ENCODE assay signal across 8 cellular contexts in genomic region chr5:181160144-181160754, GRCh38. TPM values are rescaled to one million over a fixed set of nuclear protein-coding genes. Genes with fewer than 3 reads are reported as not detected.
A peak's percentile ranks its signal among the peaks of the same experiment; 100 is the strongest.
DNase-seq lines count a peak whose midpoint lies in the region; ATAC-seq and TF ChIP-seq lines count a peak whose summit lies in the region.

No MANE protein-coding gene starts in this region.

- H3K79me2 ChIP-seq in MM.1S (ENCODE audit: low read length): no peaks in the 10 kb centered on the region

- H3K9me3 ChIP-seq in MM.1S (replicated peaks; ENCODE audit: insufficient read depth, low read length): no peaks in the 10 kb centered on the region

- peak overlapping the region; percentile 63 for H3K4me3 ChIP-seq in MM.1S (ENCODE audit: low read length)

- TF ChIP-seq CTCF in CD14-positive monocyte (IDR thresholded peaks at IDR 0.05) (no peak), MM.1S (IDR thresholded peaks at IDR 0.05; ENCODE audit: low read length) (no peak)

- H3K9me2 ChIP-seq in MM.1S (replicated peaks; ENCODE audit: insufficient read depth, low read length): no peaks in the 10 kb centered on the region

- H3K4me2 ChIP-seq in MM.1S (ENCODE audit: low read depth, low read length): peak overlapping the region; percentile 80

- CTCF ChIA-PET in activated CD4-positive, alpha-beta memory T cell treated with anti-CD3 and anti-CD28 coated beads, Interleukin-2, amount 10 ng/mL, durations not matched to agents 7 days and 5 days (lab: Charles Lee): interaction anchor here (1.0 to 1.4 kb wide), 3 partner anchors 13 to 377 kb away, joined by 3 to 4 read pairs (median 3); no protein-coding TSS in a partner anchor

- H2AFZ ChIP-seq in MM.1S (ENCODE audit: low read length): peak overlapping the region; percentile 94

- H3K9ac ChIP-seq in MM.1S (ENCODE audit: low read length): peak overlapping the region; percentile 71

- POLR2A ChIA-PET in activated CD4-positive, alpha-beta memory T cell treated with anti-CD3 and anti-CD28 coated beads, Interleukin-2, amount 10 ng/mL, durations not matched to agents 7 days and 5 days (lab: Charles Lee): interaction anchor here (0.8 to 1.2 kb wide), 2 partner anchors 13 to 101 kb away, joined by 3 read pairs; no protein-coding TSS in a partner anchor

- H3K4me1 ChIP-seq in MM.1S (ENCODE audit: low read length): peaks cover 16% of the 10 kb centered on the region

- peaks cover 23 to 32% (median 30%) of the 10 kb centered on the region in 3 donors for H3K27me3 Mint-ChIP-seq in CD14-positive monocyte (ENCODE audit: low read depth in 3 of 3)
- peaks cover 19% of the 10 kb centered on the region for H3K27me3 Mint-ChIP-seq in activated CD4-positive, alpha-beta memory T cell treated with anti-CD3 and anti-CD28 coated beads, Interleukin-2, amount 10 ng/mL, durations not matched to agents 7 days and 5 days
- H3K27me3 Mint-ChIP-seq in naive B cell: peaks cover 11 to 40% (median 31%) of the 10 kb centered on the region in 3 donors
- H3K27me3 Mint-ChIP-seq in stimulated activated memory B cell treated with anti-CD40 and anti-IgM and Interleukin-4, amounts not matched to agents 10 μg/mL and 1 μg/mL and 100 μg/mL, for 72 hours: peaks cover 47% of the 10 kb centered on the region

- H3K36me3 ChIP-seq in MM.1S (replicated peaks; ENCODE audit: insufficient read depth, low read length): no peaks in the 10 kb centered on the region

- peaks cover 0 to 2% of the 10 kb centered on the region in 2 donors for H3K36me3 Mint-ChIP-seq in CD14-positive monocyte
- H3K36me3 Mint-ChIP-seq in activated CD4-positive, alpha-beta memory T cell treated with anti-CD3 and anti-CD28 coated beads, Interleukin-2, amount 10 ng/mL, durations not matched to agents 7 days and 5 days (ENCODE audit: low read depth): peaks cover 2% of the 10 kb centered on the region
- peaks cover 0 to under 1% of the 10 kb centered on the region in 2 donors for H3K36me3 Mint-ChIP-seq in naive B cell
- H3K36me3 Mint-ChIP-seq in stimulated activated memory B cell treated with anti-CD40 and anti-IgM and Interleukin-4, amounts not matched to agents 10 μg/mL and 1 μg/mL and 100 μg/mL, for 72 hours: no peaks in the 10 kb centered on the region

- ATAC-seq in GM21390 (IDR thresholded peaks at IDR 0.05; ENCODE audit: unreplicated experiment) (peak; percentile 41), naive B cell (ENCODE audit: low read depth in 2 of 2) (peak; percentile 85 to 90), HG03097 (IDR thresholded peaks at IDR 0.05; ENCODE audit: low FRiP score, unreplicated experiment) (no peak)
- peak; percentile 83 for ATAC-seq in stimulated activated memory B cell treated with anti-CD40 and anti-IgM and Interleukin-4, amounts not matched to agents 10 μg/mL and 1 μg/mL and 100 μg/mL, for 72 hours

- H3K9me3 Mint-ChIP-seq in CD14-positive monocyte (peaks cover 0 to 16% (median 8%) of the 10 kb centered on the region in 7 donors), naive B cell (peaks cover 0 to 7% (median 1%) of the 10 kb centered on the region in 7 donors)
- no peaks in the 10 kb centered on the region for H3K9me3 Mint-ChIP-seq in activated CD4-positive, alpha-beta memory T cell treated with anti-CD3 and anti-CD28 coated beads, Interleukin-2, amount 10 ng/mL, durations not matched to agents 7 days and 5 days
- peaks cover 4% of the 10 kb centered on the region for H3K9me3 Mint-ChIP-seq in stimulated activated memory B cell treated with anti-CD40 and anti-IgM and Interleukin-4, amounts not matched to agents 10 μg/mL and 1 μg/mL and 100 μg/mL, for 72 hours

- DNase-seq in CD14-positive monocyte (ENCODE audit: low spot score) (peak; percentile 72), MM.1S (peak; percentile 66), naive B cell (peak; percentile 54)
- peak; percentile 79 for DNase-seq in activated CD4-positive, alpha-beta memory T cell treated with anti-CD3 and anti-CD28 coated beads, Interleukin-2, amount 10 ng/mL, durations not matched to agents 7 days and 5 days
- peak; percentile 76 for DNase-seq in effector CD4-positive, alpha-beta T cell

- H3F3A ChIP-seq in MM.1S (ENCODE audit: insufficient read depth, low read length): peaks cover 5% of the 10 kb centered on the region

- peaks cover 21% of the 10 kb centered on the region for H3K4me1 Mint-ChIP-seq in CD14-positive monocyte
- peaks cover 46% of the 10 kb centered on the region for H3K4me1 Mint-ChIP-seq in activated CD4-positive, alpha-beta memory T cell treated with anti-CD3 and anti-CD28 coated beads, Interleukin-2, amount 10 ng/mL, durations not matched to agents 7 days and 5 days
- H3K4me1 Mint-ChIP-seq in naive B cell: peaks cover 13 to 35% (median 20%) of the 10 kb centered on the region in 3 donors
- peaks cover 22% of the 10 kb centered on the region for H3K4me1 Mint-ChIP-seq in stimulated activated memory B cell treated with anti-CD40 and anti-IgM and Interleukin-4, amounts not matched to agents 10 μg/mL and 1 μg/mL and 100 μg/mL, for 72 hours

- H3K27ac Mint-ChIP-seq in CD14-positive monocyte (peak overlapping the region; percentile 37 to 89 (median 85)), naive B cell (peak overlapping the region in 5 of 6 donors; percentile 88 to 94 (median 91))
- H3K27ac Mint-ChIP-seq in activated CD4-positive, alpha-beta memory T cell treated with anti-CD3 and anti-CD28 coated beads, Interleukin-2, amount 10 ng/mL, durations not matched to agents 7 days and 5 days: peak overlapping the region; percentile 79
- H3K27ac Mint-ChIP-seq in stimulated activated memory B cell treated with anti-CD40 and anti-IgM and Interleukin-4, amounts not matched to agents 10 μg/mL and 1 μg/mL and 100 μg/mL, for 72 hours: peak overlapping the region; percentile 78

- intact Hi-C loops in CD14-positive monocyte (cut with micrococcal nuclease): no loop called here

- no peaks in the 10 kb centered on the region for H4K20me1 ChIP-seq in MM.1S (ENCODE audit: insufficient read depth, low read length)

- peak overlapping the region; percentile 81 for H3K27ac ChIP-seq in MM.1S (ENCODE audit: low read length)

- peaks cover 5% of the 10 kb centered on the region; the same call in 1 of the 2 replicates for H3K27me3 ChIP-seq in MM.1S (replicated peaks; ENCODE audit: insufficient read depth, low read length)

- H3K4me3 Mint-ChIP-seq in CD14-positive monocyte (peak overlapping the region; percentile 57 to 71), naive B cell (peak overlapping the region; percentile 34 to 79 (median 60))
- peak overlapping the region; percentile 75 for H3K4me3 Mint-ChIP-seq in activated CD4-positive, alpha-beta memory T cell treated with anti-CD3 and anti-CD28 coated beads, Interleukin-2, amount 10 ng/mL, durations not matched to agents 7 days and 5 days
- H3K4me3 Mint-ChIP-seq in stimulated activated memory B cell treated with anti-CD40 and anti-IgM and Interleukin-4, amounts not matched to agents 10 μg/mL and 1 μg/mL and 100 μg/mL, for 72 hours: peak overlapping the region; percentile 90

RNA-seq across cellular contexts. Expression of gene OR2V2, which starts 12.9 kb away (rescaled TPM):
- polyA plus RNA-seq in CD14-positive monocyte (not detected), naive B cell (ENCODE audit: low read depth in 6 of 6) (not detected)
- total RNA-seq in activated CD4-positive, alpha-beta memory T cell treated with anti-CD3 and anti-CD28 coated beads, Interleukin-2, amount 10 ng/mL, durations not matched to agents 7 days and 5 days: not detected

RNA-seq across cellular contexts. Expression of gene OR2V1, which starts 29.3 kb away (rescaled TPM):
- polyA plus RNA-seq in CD14-positive monocyte (not detected), naive B cell (ENCODE audit: low read depth in 6 of 6) (not detected)
- total RNA-seq in activated CD4-positive, alpha-beta memory T cell treated with anti-CD3 and anti-CD28 coated beads, Interleukin-2, amount 10 ng/mL, durations not matched to agents 7 days and 5 days: not detected

RNA-seq across cellular contexts. Expression of gene TRIM7, which starts 44.7 kb away (rescaled TPM):
- polyA plus RNA-seq in CD14-positive monocyte (10 to 100 TPM; 10.3 to 12.8 TPM), naive B cell (ENCODE audit: low read depth in 6 of 6) (under 1 TPM in 3 of 6 donors, not detected in 3; 0.09 to 0.27 (median 0.24) TPM)
- 1 to 10 TPM; 1.9 to 2.0 TPM for total RNA-seq in activated CD4-positive, alpha-beta memory T cell treated with anti-CD3 and anti-CD28 coated beads, Interleukin-2, amount 10 ng/mL, durations not matched to agents 7 days and 5 days

Comparison
In these comparisons a context has a peak if more than half of its experiments do, and no peak if none do; other contexts are left out.
1. RNA of gene TRIM7, which starts 44.7 kb away (polyA plus RNA-seq): 10.3 to 12.8 TPM in CD14-positive monocyte; 0.09 to 0.27 TPM in naive B cell; every median in the first group is over 4 times any median in the second.
2. Peak in every context shown above with its lines, with median percentiles within 50 percentile points of each other: DNase-seq, H3K27ac Mint-ChIP-seq and H3K4me3 Mint-ChIP-seq.